In genomic region chr7:17075601-17076000, GRCh38 we compare ENCODE assay signal across 19 cellular contexts.
DNase-seq lines count a peak whose midpoint lies in the region; ATAC-seq and TF ChIP-seq lines count a peak whose summit lies in the region.
"Had no signal": no experiment of that assay in that cellular context is flagged by ENCODE, and none has a peak within 500 bp of the region (broad histone marks: within the 10 kb centered on the region; RNA-seq: fewer than 3 reads in every experiment).

No MANE protein-coding gene starts in this region.

- CTCF ChIA-PET in IMR-90 (lab: Yijun Ruan, JAX), result interaction anchor here (1.3 kb wide), 1 partner anchor 11 kb away, joined by 4 read pairs; no protein-coding TSS in a partner anchor

- ATAC-seq in IMR-90 (ENCODE audit: low read depth) (peak; percentile 37), HG03432 (IDR thresholded peaks at IDR 0.05; ENCODE audit: unreplicated experiment) (no peak)
- ATAC-seq: A549; CD8-positive, alpha-beta T cell; GM12878 had no signal

- H3K4ac ChIP-seq in IMR-90 (ENCODE audit: low read depth, low read length), result no peak overlapping the region

- H2BK15ac ChIP-seq in IMR-90 (ENCODE audit: low read depth, low read length), result no peak overlapping the region

- H3K14ac ChIP-seq in IMR-90 (replicated peaks; ENCODE audit: low read depth, low read length), result no peak overlapping the region

- H3K9me1 ChIP-seq in IMR-90 (ENCODE audit: insufficient read depth, low read length), result no peaks in the 10 kb centered on the region

- H3K27me3 ChIP-seq in GM23248 (replicated peaks; ENCODE audit: insufficient read depth), result no peaks in the 10 kb centered on the region
- H3K27me3 ChIP-seq in IMR-90 (ENCODE audit: control insufficient read depth, insufficient read depth, low read length), result no peaks in the 10 kb centered on the region
- no peaks in the 10 kb centered on the region for H3K27me3 ChIP-seq in right atrium auricular region
- H3K27me3 ChIP-seq: BLaER1 treated with 17β-estradiol and CSF1 and Interleukin-3, amounts not matched to agents 10 nM and 100 nM had no signal

- H3K4me2 ChIP-seq in GM23248 (ENCODE audit: unreplicated experiment) (no peak overlapping the region), IMR-90 (ENCODE audit: low read depth, low read length) (no peak overlapping the region)
- H3K4me2 ChIP-seq: A549; BLaER1 treated with 17β-estradiol and CSF1 and Interleukin-3, amounts not matched to agents 10 nM and 100 nM had no signal

- no peak overlapping the region for H3K23ac ChIP-seq in IMR-90 (ENCODE audit: low read depth, low read length)

- H4K20me1 ChIP-seq in GM23248 (ENCODE audit: insufficient read depth), result no peaks in the 10 kb centered on the region
- H4K20me1 ChIP-seq in IMR-90 (ENCODE audit: insufficient read depth, low read length), result no peaks in the 10 kb centered on the region
- H4K20me1 ChIP-seq: BLaER1 treated with 17β-estradiol and CSF1 and Interleukin-3, amounts not matched to agents 10 nM and 100 nM had no signal

- H3K9me3 ChIP-seq in GM23248 (ENCODE audit: low read depth), result no peaks in the 10 kb centered on the region
- H3K9me3 ChIP-seq in IMR-90 (ENCODE audit: control insufficient read depth, insufficient read depth, low read length), result no peaks in the 10 kb centered on the region
- H3K9me3 ChIP-seq in right atrium auricular region, result peaks cover 0 to 2% of the 10 kb centered on the region in 2 donors
- H3K9me3 ChIP-seq: A549, Caco-2 had no signal

- no peak overlapping the region for H3K18ac ChIP-seq in IMR-90 (ENCODE audit: low read depth, low read length)

- no peak overlapping the region for H2AK5ac ChIP-seq in IMR-90 (ENCODE audit: low read depth, low read length)

- H2AFZ ChIP-seq in GM23248 (no peak overlapping the region), IMR-90 (replicated peaks; ENCODE audit: low read length, poor library complexity) (no peak overlapping the region)

- no peak overlapping the region for H3K4me3 ChIP-seq in GM23248
- no peak overlapping the region for H3K4me3 ChIP-seq in IMR-90 (ENCODE audit: insufficient read depth, low read depth, low read length)
- no peak overlapping the region for H3K4me3 ChIP-seq in choroid plexus epithelial cell (ENCODE audit: low read depth, low read length)
- H3K4me3 ChIP-seq in lower leg skin (ENCODE audit: low read depth, poor library complexity, severe bottlenecking), result no peak overlapping the region
- H3K4me3 ChIP-seq in right atrium auricular region, result no peak overlapping the region
- H3K4me3 ChIP-seq: A549; BLaER1 treated with 17β-estradiol and CSF1 and Interleukin-3, amounts not matched to agents 10 nM and 100 nM; GM12878 had no signal

- H3K79me2 ChIP-seq in GM23248 (ENCODE audit: insufficient read depth), result no peaks in the 10 kb centered on the region

- no peaks in the 10 kb centered on the region for H3K9me2 ChIP-seq in GM23248 (ENCODE audit: insufficient read depth)

- in situ Hi-C loops in GM23248 (cut with MboI), result no loop called here
- in situ Hi-C loops in IMR-90 (cut with MboI; ENCODE audit: low sequenced_read_pairs), result no loop called here

- H3K9ac ChIP-seq in GM23248 (no peak overlapping the region), IMR-90 (ENCODE audit: low read depth, low read length) (no peak overlapping the region)
- H3K9ac ChIP-seq: BLaER1 treated with 17β-estradiol and CSF1 and Interleukin-3, amounts not matched to agents 10 nM and 100 nM had no signal

- H2BK5ac ChIP-seq in IMR-90 (ENCODE audit: low read depth, low read length, poor library complexity, severe bottlenecking), result no peak overlapping the region

- no peak overlapping the region for H2BK20ac ChIP-seq in IMR-90 (ENCODE audit: low read depth, low read length)

- no TSS peak for BruUV-seq in IMR-90 (replicated peaks; lab: Mats Ljungman, UMichigan)

- intact Hi-C loops in IMR-90 (cut with micrococcal nuclease) (no loop called here), lower leg skin (cut with DNase I; ENCODE audit: low total_unique reads) (no loop called here)

- no peak overlapping the region for H4K5ac ChIP-seq in IMR-90 (ENCODE audit: low read depth, low read length)

- dilution Hi-C loops in IMR-90 (cut with HindIII; ENCODE audit: low sequenced_read_pairs, unreplicated experiment), result no loop called here

- no peaks in the 10 kb centered on the region for H3K79me1 ChIP-seq in IMR-90 (ENCODE audit: low read depth in 1 of 2, low read length in 2 of 2)

- H3K4me1 ChIP-seq in GM23248 (ENCODE audit: insufficient read depth) (no peaks in the 10 kb centered on the region), IMR-90 (ENCODE audit: control insufficient read depth, insufficient read depth, low read length) (no peaks in the 10 kb centered on the region), right atrium auricular region (no peaks in the 10 kb centered on the region)
- H3K4me1 ChIP-seq: A549, Caco-2 had no signal

- WGBS in GM23248 (ENCODE audit: low coverage in 1 of 2, low lambda C conversion rate in 2 of 2, missing lambda C conversion rate in 2 of 2), 2 experiments, result 71 to 77% methylated on average over 5 of the region's 5 CpGs
- no CpG with 5 or more reads among the region's 5 CpGs for WGBS in IMR-90 (ENCODE audit: extremely low coverage in 2 of 2, insufficient read length in 1 of 2), 2 experiments
- 91 to 96% methylated on average over 5 of the region's 5 CpGs for WGBS in lower leg skin, 2 donors

- no peak overlapping the region for H2BK120ac ChIP-seq in IMR-90 (ENCODE audit: low read depth, low read length)

- H3K27ac ChIP-seq in GM23248, result no peak overlapping the region
- no peak overlapping the region for H3K27ac ChIP-seq in IMR-90 (ENCODE audit: insufficient read depth, low read length)
- H3K27ac ChIP-seq in right atrium auricular region, result no peak overlapping the region
- H3K27ac ChIP-seq: 22Rv1; A549; BLaER1 treated with 17β-estradiol and CSF1 and Interleukin-3, amounts not matched to agents 10 nM and 100 nM; C4-2B had no signal

- no peak for TF ChIP-seq CTCF in IMR-90 (conservative IDR thresholded peaks at IDR 0.05; ENCODE audit: low read depth, low read length)
- TF ChIP-seq CTCF in choroid plexus epithelial cell (conservative IDR thresholded peaks at IDR 0.05; ENCODE audit: low read depth, low read length), result no peak
- TF ChIP-seq CTCF in lower leg skin (IDR thresholded peaks at IDR 0.05), result no peak
- TF ChIP-seq CTCF in right atrium auricular region (IDR thresholded peaks at IDR 0.05), result no peak

- TF ChIP-seq RAD21 in IMR-90 (IDR thresholded peaks at IDR 0.05; ENCODE audit: low read length), result no peak

- TF ChIP-seq POLR2A in IMR-90 (IDR thresholded peaks at IDR 0.05; ENCODE audit: low read depth, low read length), result no peak
- no peak for TF ChIP-seq POLR2A in lower leg skin (IDR thresholded peaks at IDR 0.05)

- H4K91ac ChIP-seq in IMR-90 (ENCODE audit: insufficient read depth, low read depth, low read length), result no peak overlapping the region

- H4K8ac ChIP-seq in IMR-90 (ENCODE audit: low read depth in 2 of 2, low read length in 2 of 2), result no peak overlapping the region

- no peak overlapping the region for H3K56ac ChIP-seq in IMR-90 (ENCODE audit: extremely low read depth, insufficient read depth, low read length)

- H3K36me3 ChIP-seq in GM23248 (ENCODE audit: low read depth), result no peaks in the 10 kb centered on the region
- no peaks in the 10 kb centered on the region for H3K36me3 ChIP-seq in IMR-90 (ENCODE audit: control insufficient read depth, insufficient read depth, low read length)
- H3K36me3 ChIP-seq in right atrium auricular region, result no peaks in the 10 kb centered on the region
- H3K36me3 ChIP-seq: BLaER1 treated with 17β-estradiol and CSF1 and Interleukin-3, amounts not matched to agents 10 nM and 100 nM had no signal

- POLR2A ChIA-PET in IMR-90 (lab: Charles Lee; ENCODE audit: unreplicated experiment), result no interaction called here

- no peaks in the 10 kb centered on the region for H3F3A ChIP-seq in GM23248 (ENCODE audit: insufficient read depth)

- peak; percentile 5 for DNase-seq in GM23248
- DNase-seq in IMR-90, result peak; percentile 57
- peak; percentile 27 for DNase-seq in choroid plexus epithelial cell (ENCODE audit: low read depth)
- peak; percentile 35 for DNase-seq in iris pigment epithelial cell (ENCODE audit: low read depth)
- no peak for DNase-seq in T-helper 2 cell
- DNase-seq in lower leg skin (ENCODE audit: low spot score in 2 of 2), result no peak
- DNase-seq in right atrium auricular region (ENCODE audit: low spot score), result no peak
- DNase-seq: AML-193; Caco-2; Calu3; CD4-positive, alpha-beta T cell; CD8-positive, alpha-beta T cell; GDM1 had no signal

- no peak overlapping the region for H2AK9ac ChIP-seq in IMR-90 (replicated peaks; ENCODE audit: low read depth, low read length, poor library complexity)

TF ChIP-seq in IMR-90, 13 proteins besides CTCF, POLR2A, EP300 and RAD21 (continues in another document):
- no peak for TF ChIP-seq FOS (IDR thresholded peaks at IDR 0.05; ENCODE audit: low read depth, low read length)
- TF ChIP-seq CEBPB (IDR thresholded peaks at IDR 0.05; ENCODE audit: low read depth, low read length), result no peak
- TF ChIP-seq BHLHE40 (IDR thresholded peaks at IDR 0.05; ENCODE audit: low read depth, low read length), result no peak
- TF ChIP-seq USF2 (IDR thresholded peaks at IDR 0.05; ENCODE audit: low read depth, low read length), result no peak
- TF ChIP-seq RCOR1 (IDR thresholded peaks at IDR 0.05; ENCODE audit: insufficient replicate concordance, low read length), result no peak
- TF ChIP-seq SMC3 (IDR thresholded peaks at IDR 0.05; ENCODE audit: low read depth, low read length), result no peak
- TF ChIP-seq CHD1 (IDR thresholded peaks at IDR 0.05; ENCODE audit: low read depth, low read length), result no peak
- no peak for TF ChIP-seq RFX5 (IDR thresholded peaks at IDR 0.05; ENCODE audit: low read depth, low read length)
- TF ChIP-seq MAZ (IDR thresholded peaks at IDR 0.05; ENCODE audit: borderline replicate concordance, low read depth, low read length), result no peak
- no peak for TF ChIP-seq MXI1 (IDR thresholded peaks at IDR 0.05; ENCODE audit: borderline replicate concordance, low read depth, low read length)
- TF ChIP-seq MAFK (IDR thresholded peaks at IDR 0.05; ENCODE audit: low read depth, low read length), result no peak
- TF ChIP-seq NFE2L2 (IDR thresholded peaks at IDR 0.05; ENCODE audit: low read depth, low read length), result no peak

Comparison
In these comparisons a context has a peak if more than half of its experiments do, and no peak if none do; other contexts are left out.
1. DNase-seq: peak in GM23248 (single experiment), IMR-90 (single experiment), choroid plexus epithelial cell (single experiment) and iris pigment epithelial cell (single experiment); none in T-helper 2 cell (0 of 5), lower leg skin (0 of 2) and right atrium auricular region (single experiment).